23 cellular contexts compared by ENCODE assay signal in the genomic region with DNA sequence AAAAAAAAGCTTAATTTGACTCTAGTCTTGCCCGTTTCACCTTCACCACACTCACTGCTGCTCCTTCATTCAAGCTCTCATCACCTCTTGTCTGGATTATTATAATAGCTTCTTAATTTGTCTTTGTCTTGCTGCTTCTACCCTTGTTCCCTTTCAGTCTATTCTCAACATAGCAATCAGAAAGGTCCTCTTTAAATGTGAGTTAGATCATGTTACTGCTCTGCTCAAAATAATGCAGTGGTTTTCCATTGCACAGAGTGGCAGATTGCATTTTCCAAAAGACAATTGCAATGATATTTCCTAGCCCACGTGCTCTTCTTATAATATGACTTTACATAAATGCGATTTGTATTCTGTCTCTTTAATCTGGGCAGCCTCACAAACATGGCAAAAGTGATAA.
"Had no signal": no experiment of that assay in that cellular context is flagged by ENCODE, and none has a peak within 500 bp of the region (broad histone marks: within the 10 kb centered on the region; RNA-seq: fewer than 3 reads in every experiment).

No MANE protein-coding gene starts in this region.

- H3K4me3 ChIP-seq: coronary artery, dorsolateral prefrontal cortex, esophagus squamous epithelium, gastrocnemius medialis, heart right ventricle, left lung, lower lobe of right lung, mucosa of descending colon had no signal

- H3K4me1 ChIP-seq: esophagus squamous epithelium, gastrocnemius medialis, heart right ventricle, left lung, lower lobe of right lung had no signal

- DNase-seq: dermis blood vessel endothelial cell; dorsolateral prefrontal cortex; effector CD4-positive, alpha-beta T cell; effector memory CD4-positive, alpha-beta T cell; erythroblast; esophagus squamous epithelium; foreskin melanocyte; gastrocnemius medialis; glutamatergic neuron; head of caudate nucleus; heart right ventricle; hippocampal formation; left cardiac atrium; left lung; left ventricle myocardium superior; lower lobe of right lung; mesenchymal stem cell; mucosa of descending colon; naive B cell had no signal

- H3K4me3 Mint-ChIP-seq: mesothelial cell of epicardium, naive B cell had no signal

- ATAC-seq: esophagus mucosa, left lung, left ventricle myocardium superior, lower lobe of right lung, mucosa of descending colon had no signal

- H3K4me1 Mint-ChIP-seq: naive B cell had no signal

- H3K36me3 Mint-ChIP-seq: mesothelial cell of epicardium, naive B cell had no signal

- H3K27ac Mint-ChIP-seq: mesothelial cell of epicardium, naive B cell had no signal

- H3K36me3 ChIP-seq: esophagus squamous epithelium, gastrocnemius medialis, heart right ventricle, left lung, lower lobe of right lung had no signal

- H3K27me3 ChIP-seq: gastrocnemius medialis had no signal

- H3K9me3 ChIP-seq: esophagus squamous epithelium, gastrocnemius medialis, left lung, lower lobe of right lung, mucosa of descending colon had no signal

- H3K27ac ChIP-seq: coronary artery, dorsolateral prefrontal cortex, epithelial cell of prostate, esophagus squamous epithelium, gastrocnemius medialis, heart right ventricle, left lung, lower lobe of right lung had no signal
